In the genomic region with DNA sequence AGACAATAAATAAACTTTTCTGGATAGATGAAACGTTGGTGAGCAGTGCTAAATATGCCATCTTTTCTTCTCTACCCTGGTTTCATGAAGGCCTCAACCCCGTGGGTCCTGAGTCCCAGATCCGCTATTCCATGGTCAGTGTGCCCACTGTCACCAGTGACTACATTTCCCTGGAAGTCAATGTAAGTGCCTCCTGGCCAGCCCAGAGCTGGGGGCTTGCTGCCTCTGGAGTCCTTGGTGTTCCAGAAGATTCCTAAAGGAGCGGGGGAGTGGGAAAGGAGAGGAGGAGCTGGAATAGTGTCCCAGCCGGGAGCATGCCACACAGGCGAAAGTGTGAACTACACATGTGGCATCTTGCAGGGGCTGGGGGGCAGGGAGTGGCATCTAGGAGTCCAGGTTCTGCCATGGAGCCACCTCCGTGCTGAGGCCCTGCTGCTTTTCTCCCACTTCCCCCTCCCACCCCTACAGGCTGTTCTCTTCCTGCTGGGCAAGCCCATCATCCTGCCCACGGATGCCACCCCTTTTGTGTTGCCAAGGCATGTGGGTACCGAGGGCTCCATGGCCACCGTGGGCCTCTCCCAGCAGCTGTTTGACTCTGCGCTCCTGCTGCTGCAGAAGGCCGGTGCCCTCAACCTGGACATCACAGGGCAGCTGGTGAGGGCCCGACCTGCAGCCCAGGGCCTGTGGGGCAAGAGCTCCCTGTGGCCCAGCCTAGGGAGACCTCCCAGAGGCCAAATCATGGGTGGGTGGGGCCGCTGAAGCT, we compare ENCODE assay signal across 1 cellular context.
A peak's percentile ranks its signal among the peaks of the same experiment; 100 is the strongest.
TF ChIP-seq lines count a peak whose summit lies in the region.

No MANE protein-coding gene starts in this region.

TF ChIP-seq in HepG2, 621 proteins besides CTCF, POLR2A, EP300 and RAD21 (continued from another document):
- TF ChIP-seq ZNF687 (CRISPR knock-in tag; IDR thresholded peaks at IDR 0.05) (peak; percentile 26; the same call in 1 of the 2 replicates), ZNF703 (CRISPR knock-in tag; IDR thresholded peaks at IDR 0.05; ENCODE audit: borderline replicate concordance) (no peak), HNF4A (CRISPR knock-in tag; IDR thresholded peaks at IDR 0.05) (no peak), PBX2 (CRISPR knock-in tag; IDR thresholded peaks at IDR 0.05) (no peak), RBM22 (optimal IDR thresholded peaks at IDR 0.05; ENCODE audit: low read length) (peak; percentile 14), ARNTL (CRISPR knock-in tag; IDR thresholded peaks at IDR 0.05) (no peak), RBFOX2 (IDR thresholded peaks at IDR 0.05; ENCODE audit: low read depth, low read length) (peak; percentile 94), CCAR2 (optimal IDR thresholded peaks at IDR 0.05; ENCODE audit: low read depth, low read length) (no peak), NR3C1 (CRISPR knock-in tag; IDR thresholded peaks at IDR 0.05) (no peak), SRSF1 (optimal IDR thresholded peaks at IDR 0.05; ENCODE audit: low read depth, low read length) (peak; percentile 69), KDM5B (CRISPR knock-in tag; IDR thresholded peaks at IDR 0.05; ENCODE audit: borderline replicate concordance) (no peak), YY1 (IDR thresholded peaks at IDR 0.05; ENCODE audit: insufficient read depth, insufficient replicate concordance, low read depth, low read length) (no peak), ZSCAN25 (CRISPR knock-in tag; IDR thresholded peaks at IDR 0.05) (no peak), PITX1 (CRISPR knock-in tag; IDR thresholded peaks at IDR 0.05) (no peak), HOXA3 (CRISPR knock-in tag; IDR thresholded peaks at IDR 0.05) (no peak), RORA (CRISPR knock-in tag; IDR thresholded peaks at IDR 0.05) (no peak), HNRNPL (IDR thresholded peaks at IDR 0.05; ENCODE audit: low read depth, low read length) (peak; percentile 86), SUZ12 (IDR thresholded peaks at IDR 0.05; ENCODE audit: low read depth, low read length) (no peak), TARDBP (CRISPR knock-in tag; IDR thresholded peaks at IDR 0.05) (0 out of 2 replicates have a peak, but pooled peaks have one; percentile 36), IRX3 (CRISPR knock-in tag; IDR thresholded peaks at IDR 0.05; ENCODE audit: borderline replicate concordance, low read depth) (no peak), AGO2 (optimal IDR thresholded peaks at IDR 0.05; ENCODE audit: low read depth, low read length) (peak; percentile 99), TAF15 (IDR thresholded peaks at IDR 0.05; ENCODE audit: low read depth, low read length, poor library complexity, severe bottlenecking) (peak; percentile 68), GTF2F1 (IDR thresholded peaks at IDR 0.05; ENCODE audit: low read length) (no peak), AGO1 (IDR thresholded peaks at IDR 0.05; ENCODE audit: low read depth, low read length, poor library complexity, severe bottlenecking) (peak; percentile 64), ZNF562 (CRISPR knock-in tag; IDR thresholded peaks at IDR 0.05; ENCODE audit: borderline replicate concordance) (no peak), MZF1 (CRISPR knock-in tag; IDR thresholded peaks at IDR 0.05; ENCODE audit: borderline replicate concordance) (no peak), RBM39 (IDR thresholded peaks at IDR 0.05; ENCODE audit: low read depth, low read length, poor library complexity, severe bottlenecking) (peak; percentile 31), ZNF383 (CRISPR knock-in tag; IDR thresholded peaks at IDR 0.05; ENCODE audit: borderline replicate concordance) (0 out of 2 replicates have a peak, but pooled peaks have one; percentile 26), ZBTB8A (CRISPR knock-in tag; IDR thresholded peaks at IDR 0.05; ENCODE audit: borderline replicate concordance, low read depth) (no peak), ZNF281 (CRISPR knock-in tag; IDR thresholded peaks at IDR 0.05; ENCODE audit: borderline replicate concordance) (no peak), SALL2 (CRISPR knock-in tag; IDR thresholded peaks at IDR 0.05) (no peak)
- TF ChIP-seq, protein P1, sequence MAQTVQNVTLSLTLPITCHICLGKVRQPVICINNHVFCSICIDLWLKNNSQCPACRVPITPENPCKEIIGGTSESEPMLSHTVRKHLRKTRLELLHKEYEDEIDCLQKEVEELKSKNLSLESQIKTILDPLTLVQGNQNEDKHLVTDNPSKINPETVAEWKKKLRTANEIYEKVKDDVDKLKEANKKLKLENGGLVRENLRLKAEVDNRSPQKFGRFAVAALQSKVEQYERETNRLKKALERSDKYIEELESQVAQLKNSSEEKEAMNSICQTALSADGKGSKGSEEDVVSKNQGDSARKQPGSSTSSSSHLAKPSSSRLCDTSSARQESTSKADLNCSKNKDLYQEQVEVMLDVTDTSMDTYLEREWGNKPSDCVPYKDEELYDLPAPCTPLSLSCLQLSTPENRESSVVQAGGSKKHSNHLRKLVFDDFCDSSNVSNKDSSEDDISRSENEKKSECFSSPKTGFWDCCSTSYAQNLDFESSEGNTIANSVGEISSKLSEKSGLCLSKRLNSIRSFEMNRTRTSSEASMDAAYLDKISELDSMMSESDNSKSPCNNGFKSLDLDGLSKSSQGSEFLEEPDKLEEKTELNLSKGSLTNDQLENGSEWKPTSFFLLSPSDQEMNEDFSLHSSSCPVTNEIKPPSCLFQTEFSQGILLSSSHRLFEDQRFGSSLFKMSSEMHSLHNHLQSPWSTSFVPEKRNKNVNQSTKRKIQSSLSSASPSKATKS (CRISPR knock-in tag; IDR thresholded peaks at IDR 0.05) = no peak
- TF ChIP-seq, protein P2, sequence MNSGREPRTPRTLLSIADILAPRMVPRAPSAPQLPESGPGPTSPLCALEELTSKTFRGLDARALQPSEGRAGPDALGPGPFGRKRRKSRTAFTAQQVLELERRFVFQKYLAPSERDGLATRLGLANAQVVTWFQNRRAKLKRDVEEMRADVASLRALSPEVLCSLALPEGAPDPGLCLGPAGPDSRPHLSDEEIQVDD (CRISPR knock-in tag; IDR thresholded peaks at IDR 0.05; ENCODE audit: borderline replicate concordance) = no peak
- TF ChIP-seq, protein P3, sequence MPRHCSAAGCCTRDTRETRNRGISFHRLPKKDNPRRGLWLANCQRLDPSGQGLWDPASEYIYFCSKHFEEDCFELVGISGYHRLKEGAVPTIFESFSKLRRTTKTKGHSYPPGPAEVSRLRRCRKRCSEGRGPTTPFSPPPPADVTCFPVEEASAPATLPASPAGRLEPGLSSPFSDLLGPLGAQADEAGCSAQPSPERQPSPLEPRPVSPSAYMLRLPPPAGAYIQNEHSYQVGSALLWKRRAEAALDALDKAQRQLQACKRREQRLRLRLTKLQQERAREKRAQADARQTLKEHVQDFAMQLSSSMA (CRISPR knock-in tag; IDR thresholded peaks at IDR 0.05) = no peak
- TF ChIP-seq, protein P4, sequence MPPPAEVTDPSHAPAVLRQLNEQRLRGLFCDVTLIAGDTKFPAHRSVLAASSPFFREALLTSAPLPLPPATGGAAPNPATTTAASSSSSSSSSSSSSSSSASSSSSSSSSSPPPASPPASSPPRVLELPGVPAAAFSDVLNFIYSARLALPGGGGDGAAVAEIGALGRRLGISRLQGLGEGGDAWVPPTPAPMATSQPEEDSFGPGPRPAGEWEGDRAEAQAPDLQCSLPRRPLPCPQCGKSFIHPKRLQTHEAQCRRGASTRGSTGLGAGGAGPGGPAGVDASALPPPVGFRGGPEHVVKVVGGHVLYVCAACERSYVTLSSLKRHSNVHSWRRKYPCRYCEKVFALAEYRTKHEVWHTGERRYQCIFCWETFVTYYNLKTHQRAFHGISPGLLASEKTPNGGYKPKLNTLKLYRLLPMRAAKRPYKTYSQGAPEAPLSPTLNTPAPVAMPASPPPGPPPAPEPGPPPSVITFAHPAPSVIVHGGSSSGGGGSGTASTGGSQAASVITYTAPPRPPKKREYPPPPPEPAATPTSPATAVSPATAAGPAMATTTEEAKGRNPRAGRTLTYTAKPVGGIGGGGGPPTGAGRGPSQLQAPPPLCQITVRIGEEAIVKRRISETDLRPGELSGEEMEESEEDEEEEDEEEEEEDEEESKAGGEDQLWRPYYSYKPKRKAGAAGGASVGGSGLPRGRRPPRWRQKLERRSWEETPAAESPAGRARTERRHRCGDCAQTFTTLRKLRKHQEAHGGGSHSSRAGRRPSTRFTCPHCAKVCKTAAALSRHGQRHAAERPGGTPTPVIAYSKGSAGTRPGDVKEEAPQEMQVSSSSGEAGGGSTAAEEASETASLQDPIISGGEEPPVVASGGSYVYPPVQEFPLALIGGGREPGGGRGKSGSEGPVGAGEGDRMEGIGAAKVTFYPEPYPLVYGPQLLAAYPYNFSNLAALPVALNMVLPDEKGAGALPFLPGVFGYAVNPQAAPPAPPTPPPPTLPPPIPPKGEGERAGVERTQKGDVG (CRISPR knock-in tag; IDR thresholded peaks at IDR 0.05; ENCODE audit: borderline replicate concordance) = no peak
